Comparison of ENCODE assay signal across 26 cellular contexts in the genomic region with DNA sequence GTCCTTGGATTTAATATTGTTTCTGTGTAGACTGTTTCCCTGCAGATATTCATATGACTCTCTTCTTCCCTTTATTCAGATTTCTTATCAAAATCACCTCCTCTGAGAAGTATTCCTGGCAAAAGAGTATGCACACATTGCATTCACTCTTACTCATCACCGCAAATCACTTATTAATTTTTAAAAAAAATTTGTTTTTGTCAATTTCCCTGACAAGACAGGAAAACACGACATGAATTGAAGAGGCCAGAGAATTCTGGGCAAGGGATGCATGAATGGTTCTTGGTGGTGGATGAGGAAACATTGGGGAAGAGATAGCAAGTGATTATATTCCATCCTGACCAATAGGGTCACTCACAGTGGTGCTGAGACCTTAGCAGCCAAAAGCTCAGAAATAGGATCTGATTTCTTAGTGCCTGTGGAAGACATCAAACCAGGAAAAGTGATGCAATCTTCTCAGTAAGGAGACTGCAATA.
DNase-seq lines count a peak whose midpoint lies in the region; ATAC-seq, FAIRE-seq and TF ChIP-seq lines count a peak whose summit lies in the region.
"Had no signal": no experiment of that assay in that cellular context is flagged by ENCODE, and none has a peak within 500 bp of the region (broad histone marks: within the 10 kb centered on the region; RNA-seq: fewer than 3 reads in every experiment).

No MANE protein-coding gene starts in this region.

- peaks cover 11% of the 10 kb centered on the region for H3K4me1 Mint-ChIP-seq in astrocyte (ENCODE audit: low read depth, unreplicated experiment)
- no peaks in the 10 kb centered on the region for H3K4me1 Mint-ChIP-seq in activated CD4-positive, alpha-beta T cell treated with anti-CD3 and anti-CD28 coated beads, Interleukin-2, amount 10 ng/mL, durations not matched to agents 7 days and 5 days
- H3K4me1 Mint-ChIP-seq: activated naive CD8-positive, alpha-beta T cell treated with anti-CD3 and anti-CD28 coated beads for 36 hours; IgD-negative memory B cell had no signal

- H3K4me1 ChIP-seq in astrocyte (ENCODE audit: insufficient read depth, low read length) (peaks cover 2% of the 10 kb centered on the region), foreskin keratinocyte (peaks cover 14% of the 10 kb centered on the region), sigmoid colon (no peaks in the 10 kb centered on the region)

- H2AFZ ChIP-seq in astrocyte (ENCODE audit: low read depth, low read length): no peak overlapping the region

- no peak for TF ChIP-seq EP300 in sigmoid colon (IDR thresholded peaks at IDR 0.05)

- H3K79me2 ChIP-seq in astrocyte (ENCODE audit: insufficient read depth, low read length): no peaks in the 10 kb centered on the region

- H3K27me3 Mint-ChIP-seq in astrocyte (ENCODE audit: low read depth, unreplicated experiment): no peaks in the 10 kb centered on the region
- no peaks in the 10 kb centered on the region for H3K27me3 Mint-ChIP-seq in activated CD4-positive, alpha-beta T cell treated with anti-CD3 and anti-CD28 coated beads, Interleukin-2, amount 10 ng/mL, durations not matched to agents 7 days and 5 days
- H3K27me3 Mint-ChIP-seq: activated naive CD8-positive, alpha-beta T cell treated with anti-CD3 and anti-CD28 coated beads for 36 hours; IgD-negative memory B cell; natural killer cell treated with Interleukin-12 subunit alpha and Interleukin-12 subunit beta and Interleukin-15 and Interleukin-18, amount 100 ng/mL, for 72 hours; type B pancreatic cell had no signal

- H3K4me3 Mint-ChIP-seq in astrocyte (ENCODE audit: unreplicated experiment): no peak overlapping the region
- H3K4me3 Mint-ChIP-seq in activated CD4-positive, alpha-beta T cell treated with anti-CD3 and anti-CD28 coated beads, Interleukin-2, amount 10 ng/mL, durations not matched to agents 7 days and 5 days: no peak overlapping the region
- H3K4me3 Mint-ChIP-seq: activated CD8-positive, alpha-beta T cell treated with anti-CD3 and anti-CD28 coated beads, Interleukin-2, amount 10 ng/mL, durations not matched to agents 7 days and 5 days; activated naive CD8-positive, alpha-beta T cell treated with anti-CD3 and anti-CD28 coated beads for 36 hours; IgD-negative memory B cell; natural killer cell treated with Interleukin-12 subunit alpha and Interleukin-12 subunit beta and Interleukin-15 and Interleukin-18, amount 100 ng/mL, for 72 hours; type B pancreatic cell had no signal

- peak; percentile 6 for DNase-seq in Daoy (ENCODE audit: low read depth)
- peak; percentile 11 for DNase-seq in M059J (ENCODE audit: low read depth)
- DNase-seq in astrocyte (ENCODE audit: low read depth): peak; percentile 56
- peak; percentile 22 to 48 for DNase-seq in foreskin keratinocyte
- DNase-seq in DMS114 treated with DMSO at 0.1 percent for 48 hours (lab: John Stamatoyannopoulos, UW; ENCODE audit: unreplicated experiment): no peak
- DNase-seq in sigmoid colon: no peak
- no peak for DNase-seq in activated CD4-positive, alpha-beta T cell treated with anti-CD3 and anti-CD28 coated beads, Interleukin-2, amount 10 ng/mL, durations not matched to agents 7 days and 5 days
- DNase-seq: activated CD4-positive, CD25-positive, alpha-beta regulatory T cell treated with anti-CD3 and anti-CD28 coated beads, Interleukin-2, amount 50 U/mL, for 72 hours; activated CD8-positive, alpha-beta T cell treated with anti-CD3 and anti-CD28 coated beads, Interleukin-2, amount 10 ng/mL, durations not matched to agents 7 days and 5 days; activated effector memory CD4-positive, alpha-beta T cell treated with anti-CD3 and anti-CD28 coated beads, Interleukin-2, amount 50 U/mL, for 16 hours; activated naive CD8-positive, alpha-beta T cell treated with anti-CD3 and anti-CD28 coated beads for 36 hours; central memory CD4-positive, alpha-beta T cell; GF-D8; mucosa of descending colon; NCI-H1105 treated with DMSO at 0.1 percent for 48 hours; NCI-H1930; NCI-H524 treated with DMSO at 0.1 percent for 48 hours; small intestine had no signal

- peak overlapping the region; percentile 36 for H3K4me2 ChIP-seq in astrocyte (ENCODE audit: low read length)

- H3K9me3 ChIP-seq in astrocyte (ENCODE audit: insufficient read depth, low read depth, low read length) (no peaks in the 10 kb centered on the region), sigmoid colon (no peaks in the 10 kb centered on the region)
- H3K9me3 ChIP-seq: mucosa of descending colon had no signal

- peak overlapping the region; percentile 43 for H3K27ac ChIP-seq in astrocyte (ENCODE audit: low read depth, low read length)
- peak overlapping the region; percentile 83 for H3K27ac ChIP-seq in foreskin keratinocyte
- no peak overlapping the region for H3K27ac ChIP-seq in sigmoid colon

- no peak overlapping the region for H3K4me3 ChIP-seq in astrocyte (ENCODE audit: insufficient read depth, low read depth, low read length)
- H3K4me3 ChIP-seq in sigmoid colon: no peak overlapping the region
- H3K4me3 ChIP-seq: lung, mucosa of descending colon had no signal

- H3K27me3 ChIP-seq in astrocyte (ENCODE audit: insufficient read depth, low read length) (no peaks in the 10 kb centered on the region), foreskin keratinocyte (no peaks in the 10 kb centered on the region), sigmoid colon (no peaks in the 10 kb centered on the region)

- H3K36me3 Mint-ChIP-seq in astrocyte (ENCODE audit: low read depth, unreplicated experiment): no peaks in the 10 kb centered on the region
- H3K36me3 Mint-ChIP-seq in activated CD4-positive, alpha-beta T cell treated with anti-CD3 and anti-CD28 coated beads, Interleukin-2, amount 10 ng/mL, durations not matched to agents 7 days and 5 days (ENCODE audit: low read depth): no peaks in the 10 kb centered on the region
- H3K36me3 Mint-ChIP-seq: activated naive CD8-positive, alpha-beta T cell treated with anti-CD3 and anti-CD28 coated beads for 36 hours; IgD-negative memory B cell; natural killer cell treated with Interleukin-12 subunit alpha and Interleukin-12 subunit beta and Interleukin-15 and Interleukin-18, amount 100 ng/mL, for 72 hours; type B pancreatic cell had no signal

- H4K20me1 ChIP-seq in astrocyte (ENCODE audit: insufficient read depth, low read length): no peaks in the 10 kb centered on the region

- intact Hi-C loops in sigmoid colon (cut with DNase I): no loop called here

- POLR2A ChIA-PET in activated CD4-positive, alpha-beta T cell treated with anti-CD3 and anti-CD28 coated beads, Interleukin-2, amount 10 ng/mL, durations not matched to agents 7 days and 5 days (lab: Charles Lee): no interaction called here

- peak; percentile 50 for ATAC-seq in foreskin keratinocyte
- ATAC-seq in GM21381 (IDR thresholded peaks at IDR 0.05; ENCODE audit: unreplicated experiment): no peak
- ATAC-seq: activated CD8-positive, alpha-beta T cell treated with anti-CD3 and anti-CD28 coated beads, Interleukin-2, amount 10 ng/mL, durations not matched to agents 7 days and 5 days; HCT116; mucosa of descending colon; natural killer cell treated with Interleukin-12 subunit alpha and Interleukin-12 subunit beta and Interleukin-15 and Interleukin-18, amount 100 ng/mL, for 72 hours had no signal

- 36 to 89% methylated on average over 2 of the region's 2 CpGs for WGBS in sigmoid colon, 2 donors

- H3K36me3 ChIP-seq in astrocyte (ENCODE audit: insufficient read depth, low read length): no peaks in the 10 kb centered on the region
- H3K36me3 ChIP-seq in sigmoid colon: no peaks in the 10 kb centered on the region

- H3K9ac ChIP-seq in astrocyte (ENCODE audit: low read length): peak overlapping the region; percentile 37

- CTCF ChIA-PET in activated CD4-positive, alpha-beta T cell treated with anti-CD3 and anti-CD28 coated beads, Interleukin-2, amount 10 ng/mL, durations not matched to agents 7 days and 5 days (lab: Charles Lee): no interaction called here

- no peak for FAIRE-seq in astrocyte (lab: Jason Lieb, UNC)
- FAIRE-seq: endometrium, small intestine, TTC549 had no signal

- H3K27ac Mint-ChIP-seq in astrocyte (ENCODE audit: unreplicated experiment): no peak overlapping the region
- no peak overlapping the region for H3K27ac Mint-ChIP-seq in activated CD4-positive, alpha-beta T cell treated with anti-CD3 and anti-CD28 coated beads, Interleukin-2, amount 10 ng/mL, durations not matched to agents 7 days and 5 days
- H3K27ac Mint-ChIP-seq: activated CD8-positive, alpha-beta T cell treated with anti-CD3 and anti-CD28 coated beads, Interleukin-2, amount 10 ng/mL, durations not matched to agents 7 days and 5 days; activated naive CD8-positive, alpha-beta T cell treated with anti-CD3 and anti-CD28 coated beads for 36 hours; IgD-negative memory B cell; natural killer cell treated with Interleukin-12 subunit alpha and Interleukin-12 subunit beta and Interleukin-15 and Interleukin-18, amount 100 ng/mL, for 72 hours; type B pancreatic cell had no signal

- no peak for TF ChIP-seq POLR2A in sigmoid colon (IDR thresholded peaks at IDR 0.05)

- H3K9me3 Mint-ChIP-seq in astrocyte (ENCODE audit: unreplicated experiment): no peaks in the 10 kb centered on the region
- H3K9me3 Mint-ChIP-seq in activated CD4-positive, alpha-beta T cell treated with anti-CD3 and anti-CD28 coated beads, Interleukin-2, amount 10 ng/mL, durations not matched to agents 7 days and 5 days: no peaks in the 10 kb centered on the region
- H3K9me3 Mint-ChIP-seq: activated naive CD8-positive, alpha-beta T cell treated with anti-CD3 and anti-CD28 coated beads for 36 hours; type B pancreatic cell had no signal

- TF ChIP-seq CTCF in astrocyte (IDR thresholded peaks at IDR 0.05; ENCODE audit: insufficient read depth, low read depth, low read length) (no peak), foreskin keratinocyte (conservative IDR thresholded peaks at IDR 0.05) (no peak), sigmoid colon (IDR thresholded peaks at IDR 0.05) (no peak)

Comparison
In these comparisons a context has a peak if more than half of its experiments do, and no peak if none do; other contexts are left out.
1. DNase-seq: peak in Daoy (single experiment), M059J (single experiment), astrocyte (single experiment) and foreskin keratinocyte (2 of 2); none in DMS114 treated with DMSO at 0.1 percent for 48 hours (single experiment), sigmoid colon (single experiment) and activated CD4-positive, alpha-beta T cell treated with anti-CD3 and anti-CD28 coated beads, Interleukin-2, amount 10 ng/mL, durations not matched to agents 7 days and 5 days (single experiment).
2. H3K27ac ChIP-seq: peak in astrocyte (single experiment) and foreskin keratinocyte (single experiment); none in sigmoid colon (0 of 4).